ENCODE assay signal across 21 cellular contexts in genomic region chr5:181050016-181050415, GRCh38. TPM values are rescaled to one million over a fixed set of nuclear protein-coding genes. Genes with fewer than 3 reads are reported as not detected.
DNase-seq lines count a peak whose midpoint lies in the region; ATAC-seq and TF ChIP-seq lines count a peak whose summit lies in the region.
"Had no signal": no experiment of that assay in that cellular context is flagged by ENCODE, and none has a peak within 500 bp of the region (broad histone marks: within the 10 kb centered on the region; RNA-seq: fewer than 3 reads in every experiment).

No MANE protein-coding gene starts in this region.

- peak overlapping the region; percentile 34; the same call in 1 of the 2 replicates for H3K4me2 ChIP-seq in OCI-LY1 (ENCODE audit: low read length)
- H3K4me2 ChIP-seq: KMS-11 had no signal

- H3K4me3 ChIP-seq in right atrium auricular region (no peak overlapping the region), OCI-LY1 (ENCODE audit: low read depth, low read length, poor library complexity, severe bottlenecking) (peak overlapping the region; percentile 1), esophagus muscularis mucosa (no peak overlapping the region)

- no peaks in the 10 kb centered on the region for H3F3A ChIP-seq in OCI-LY1 (ENCODE audit: insufficient read depth, low read length)

- no peaks in the 10 kb centered on the region for H3K9me2 ChIP-seq in OCI-LY1 (ENCODE audit: low read depth, low read length)

- H3K4me1 ChIP-seq in right atrium auricular region (peaks cover 0 to 20% of the 10 kb centered on the region in 2 donors), OCI-LY1 (ENCODE audit: insufficient read depth, low read length, severe bottlenecking) (peaks cover 81% of the 10 kb centered on the region), esophagus muscularis mucosa (peaks cover 20 to 26% (median 22%) of the 10 kb centered on the region in 4 donors)

- H3K9ac ChIP-seq in OCI-LY1 (ENCODE audit: low read length) = peak overlapping the region; percentile 23; the same call in 1 of the 2 replicates
- H3K9ac ChIP-seq: KMS-11 had no signal

- no peak for TF ChIP-seq EP300 in esophagus muscularis mucosa (IDR thresholded peaks at IDR 0.05)

- H2AFZ ChIP-seq in OCI-LY1 (ENCODE audit: low read length) = no peak overlapping the region

- peaks cover 5 to 7% of the 10 kb centered on the region in 2 donors for H3K27me3 ChIP-seq in right atrium auricular region
- no peaks in the 10 kb centered on the region for H3K27me3 ChIP-seq in OCI-LY1 (ENCODE audit: insufficient read depth, low read length)
- H3K27me3 ChIP-seq in esophagus muscularis mucosa = peaks cover 3 to 97% (median 53%) of the 10 kb centered on the region in 4 donors

- no peaks in the 10 kb centered on the region for H3K79me2 ChIP-seq in OCI-LY1 (ENCODE audit: insufficient read depth, low read length)

- H3K36me3 ChIP-seq in right atrium auricular region = no peaks in the 10 kb centered on the region
- H3K36me3 ChIP-seq in OCI-LY1 (ENCODE audit: insufficient read depth, low read length) = peaks cover 6% of the 10 kb centered on the region; the same call in 1 of the 2 replicates
- H3K36me3 ChIP-seq in esophagus muscularis mucosa = peaks cover 0 to 13% (median 0%) of the 10 kb centered on the region in 4 donors

- intact Hi-C loops in Right ventricle myocardium inferior (cut with DNase I) (loop anchor here (5.0 kb wide), 1 partner anchor 183 kb away; no protein-coding TSS in a partner anchor), esophagus muscularis mucosa (cut with DNase I) (loop anchor here (5.0 kb wide), 1 partner anchor 188 kb away; the partner anchor contains the start of gene ZFP62)

- DNase-seq in right atrium auricular region (ENCODE audit: low spot score) = peak; percentile 38
- no peak for DNase-seq in Right ventricle myocardium inferior (ENCODE audit: missing footprints)
- DNase-seq in esophagus muscularis mucosa (ENCODE audit: extremely low spot score) = peak; percentile 86
- no peak for DNase-seq in DMS 273 (lab: John Stamatoyannopoulos, UW; ENCODE audit: unreplicated experiment)
- DNase-seq in HuH-7 (ENCODE audit: low spot score) = no peak
- DNase-seq: CD8-positive, alpha-beta memory T cell; DMS79 treated with DMSO at 0.1 percent for 48 hours; NCI-H1092; NCI-H146; NCI-H1930; NCI-H2107; NCI-H446; NCI-H524 treated with DMSO at 0.1 percent for 48 hours; NCI-H774; NK-92 treated with Interleukin-12 subunit alpha and Interleukin-12 subunit beta, amount 100 ng/mL, for 24 hours; RPMI8226; SHP77 had no signal

- H3K27ac ChIP-seq in right atrium auricular region (peak overlapping the region in 1 of 2 donors; percentile 3), OCI-LY1 (ENCODE audit: low read depth, low read length, poor library complexity, severe bottlenecking) (peak overlapping the region; percentile 96), esophagus muscularis mucosa (replicated peaks in 1 of 4) (no peak overlapping the region)
- H3K27ac ChIP-seq: KMS-11 had no signal

- ATAC-seq in Right ventricle myocardium inferior (no peak), HG03354 (IDR thresholded peaks at IDR 0.05; ENCODE audit: poor library complexity, severe bottlenecking, unreplicated experiment) (no peak)
- ATAC-seq: HCT116 had no signal

- H4K20me1 ChIP-seq in OCI-LY1 (ENCODE audit: insufficient read depth, low read length) = no peaks in the 10 kb centered on the region

- TF ChIP-seq CTCF in right atrium auricular region (IDR thresholded peaks at IDR 0.05) = no peak
- TF ChIP-seq CTCF in OCI-LY1 (IDR thresholded peaks at IDR 0.05; ENCODE audit: low read length) = no peak
- TF ChIP-seq CTCF in esophagus muscularis mucosa (IDR thresholded peaks at IDR 0.05) = no peak

- WGBS in esophagus muscularis mucosa = 83% methylated on average over 4 of the region's 5 CpGs

- no peaks in the 10 kb centered on the region for H3K9me3 ChIP-seq in right atrium auricular region
- no peaks in the 10 kb centered on the region for H3K9me3 ChIP-seq in OCI-LY1 (ENCODE audit: low read length)
- H3K9me3 ChIP-seq in esophagus muscularis mucosa = no peaks in the 10 kb centered on the region

- no peak for TF ChIP-seq POLR2A in esophagus muscularis mucosa (IDR thresholded peaks at IDR 0.05; ENCODE audit: low read depth)

RNA-seq across cellular contexts. Expression of gene BTNL9, which starts 9.9 kb away (rescaled TPM):
- total RNA-seq in right atrium auricular region = 10 to 100 TPM in 1 of 2 donors, 1 to 10 TPM in 1; 5.3 to 23.5 TPM
- 37.6 TPM for total RNA-seq in Right ventricle myocardium inferior
- total RNA-seq in esophagus muscularis mucosa = 10 to 100 TPM in 2 of 4 donors, 1 to 10 TPM in 2; 9.1 to 30.6 (median 15.0) TPM
- total RNA-seq: CD8-positive, alpha-beta memory T cell had no signal

Comparison
In these comparisons a context has a peak if more than half of its experiments do, and no peak if none do; other contexts are left out.
1. DNase-seq: peak in right atrium auricular region (single experiment) and esophagus muscularis mucosa (single experiment); none in Right ventricle myocardium inferior (single experiment), DMS 273 (single experiment) and HuH-7 (single experiment).